Comparison of ENCODE assay signal across 30 cellular contexts in the genomic region with DNA sequence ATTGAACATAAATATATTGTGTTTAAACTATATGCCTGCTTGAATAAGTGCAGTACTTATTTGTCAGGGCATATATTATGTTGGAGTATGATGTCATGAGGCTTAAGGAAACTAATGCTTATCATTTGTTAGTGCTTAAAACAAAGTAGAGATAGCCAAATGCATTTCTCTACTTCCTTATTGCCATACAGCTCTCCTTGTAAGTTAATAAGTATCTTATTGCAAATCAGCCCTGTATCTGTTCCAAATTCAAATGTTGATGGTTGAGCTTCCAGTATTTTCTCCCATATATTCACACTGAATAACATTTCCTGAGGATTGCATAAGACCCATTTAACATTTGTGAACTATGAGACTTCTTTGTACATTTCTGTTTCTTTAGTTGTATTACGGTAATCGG. TPM values are rescaled to one million over a fixed set of nuclear protein-coding genes. Genes with fewer than 3 reads are reported as not detected.
A peak's percentile ranks its signal among the peaks of the same experiment; 100 is the strongest.
DNase-seq lines count a peak whose midpoint lies in the region; ATAC-seq and TF ChIP-seq lines count a peak whose summit lies in the region.
"Had no signal": no experiment of that assay in that cellular context is flagged by ENCODE, and none has a peak within 500 bp of the region (broad histone marks: within the 10 kb centered on the region; RNA-seq: fewer than 3 reads in every experiment).

No MANE protein-coding gene starts in this region.

- no peak overlapping the region for H2AK9ac ChIP-seq in IMR-90 (replicated peaks; ENCODE audit: low read depth, low read length, poor library complexity)

- H2AK5ac ChIP-seq in IMR-90 (ENCODE audit: low read depth, low read length) = no peak overlapping the region

- ATAC-seq in IMR-90 (ENCODE audit: low read depth) = peak; percentile 35; the same call in 1 of the 2 replicates
- peak; percentile 84 for ATAC-seq in body of pancreas
- ATAC-seq in sciatic nerve = no peak
- ATAC-seq: left ventricle myocardium superior, Panc1 had no signal

- BruUV-seq in IMR-90 (replicated peaks; lab: Mats Ljungman, UMichigan) = no TSS peak

- in situ Hi-C loops in IMR-90 (cut with MboI; ENCODE audit: low sequenced_read_pairs) (no loop called here), transverse colon (cut with MboI; ENCODE audit: low pct_ligation_motif_present in 1 of 4, low pct_unique_long_range_greater_than_20kb in 1 of 4, low sequenced_read_pairs in 3 of 4) (no loop called here)

- WGBS in IMR-90 (ENCODE audit: extremely low coverage in 2 of 2, insufficient read length in 1 of 2), 2 experiments = no CpG with 5 or more reads among the region's 2 CpGs
- WGBS in body of pancreas, 2 donors = 49 to 73% methylated on average over 2 of the region's 2 CpGs
- 38 to 57% methylated on average over 2 of the region's 2 CpGs for WGBS in transverse colon (ENCODE audit: low coverage in 1 of 2), 2 donors

- H3K79me1 ChIP-seq in IMR-90 (ENCODE audit: low read depth in 1 of 2, low read length in 2 of 2) = no peaks in the 10 kb centered on the region; a peak in 1 of 4 replicates

- no peak overlapping the region for H2BK120ac ChIP-seq in IMR-90 (ENCODE audit: low read depth, low read length)

- H3K18ac ChIP-seq in IMR-90 (ENCODE audit: low read depth, low read length) = no peak overlapping the region

- H3K4me1 ChIP-seq in IMR-90 (ENCODE audit: control insufficient read depth, insufficient read depth, low read length) = peaks cover 3% of the 10 kb centered on the region; the same call in 1 of the 2 replicates
- H3K4me1 ChIP-seq in body of pancreas = peaks cover 37% of the 10 kb centered on the region
- peaks cover 4 to 78% (median 35%) of the 10 kb centered on the region in 4 donors for H3K4me1 ChIP-seq in transverse colon
- H3K4me1 ChIP-seq: uterus had no signal

- H3K27me3 ChIP-seq in IMR-90 (ENCODE audit: control insufficient read depth, insufficient read depth, low read length) (no peaks in the 10 kb centered on the region), body of pancreas (no peaks in the 10 kb centered on the region), transverse colon (no peaks in the 10 kb centered on the region)
- H3K27me3 ChIP-seq: esophagus squamous epithelium, neural progenitor cell, right atrium auricular region, spleen, testis, uterus had no signal

- intact Hi-C loops in IMR-90 (cut with micrococcal nuclease) = no loop called here
- intact Hi-C loops in body of pancreas (cut with DNase I) = no loop called here
- intact Hi-C loops in transverse colon (cut with DNase I; ENCODE audit: low total_unique reads) = no loop called here
- intact Hi-C loops in sciatic nerve (cut with DNase I) = no loop called here

- no peak overlapping the region for H4K8ac ChIP-seq in IMR-90 (ENCODE audit: low read depth in 2 of 2, low read length in 2 of 2)

- TF ChIP-seq EP300 in transverse colon (IDR thresholded peaks at IDR 0.05; ENCODE audit: low read depth) = no peak

- no peaks in the 10 kb centered on the region for H3K36me3 ChIP-seq in IMR-90 (ENCODE audit: control insufficient read depth, insufficient read depth, low read length)
- H3K36me3 ChIP-seq in body of pancreas (replicated peaks in 1 of 2; ENCODE audit: insufficient read depth in 1 of 2, low read depth in 2 of 2) = no peaks in the 10 kb centered on the region
- H3K36me3 ChIP-seq in transverse colon = no peaks in the 10 kb centered on the region
- H3K36me3 ChIP-seq: esophagus squamous epithelium, neural progenitor cell, right atrium auricular region, spleen, uterus had no signal

- H3K14ac ChIP-seq in IMR-90 (replicated peaks; ENCODE audit: low read depth, low read length) = no peak overlapping the region

- DNase-seq in IMR-90 (no peak), body of pancreas (no peak), fibroblast of villous mesenchyme (ENCODE audit: low read depth) (peak; percentile 60), transverse colon (no peak), globus pallidus (ENCODE audit: low spot score) (no peak), sciatic nerve (ENCODE audit: low spot score) (no peak)
- no peak for DNase-seq in activated naive CD4-positive, alpha-beta T cell treated with Interleukin-2 at 50 U/mL for 16 hours
- DNase-seq: ACHN; activated CD4-positive, alpha-beta T cell treated with anti-CD3 and anti-CD28 coated beads for 48 hours; activated CD8-positive, alpha-beta memory T cell treated with anti-CD3 and anti-CD28 coated beads for 24 hours; activated gamma-delta T cell treated with Interleukin-2 at 50 U/mL for 16 hours; CD4-positive, alpha-beta memory T cell; esophagus squamous epithelium; H7; immature natural killer cell; Karpas-422; left ventricle myocardium superior; mesendoderm; NCI-H1436; NCI-H2081; NCI-H2227 treated with DMSO at 0.1 percent for 48 hours; SHP77; spleen; stimulated activated CD4-positive, alpha-beta T cell treated with anti-CD3 and anti-CD28 coated beads, Interleukin-2, amount 100 ng/mL, for 24 hours; testis; uterus had no signal

- no peak overlapping the region for H3K56ac ChIP-seq in IMR-90 (ENCODE audit: extremely low read depth, insufficient read depth, low read length)

- H4K20me1 ChIP-seq in IMR-90 (ENCODE audit: insufficient read depth, low read length) = no peaks in the 10 kb centered on the region

- no peak overlapping the region for H3K4me3 ChIP-seq in IMR-90 (ENCODE audit: insufficient read depth, low read depth, low read length)
- H3K4me3 ChIP-seq in body of pancreas = no peak overlapping the region
- H3K4me3 ChIP-seq in fibroblast of villous mesenchyme (ENCODE audit: low read depth, low read length) = no peak overlapping the region
- no peak overlapping the region for H3K4me3 ChIP-seq in transverse colon
- H3K4me3 ChIP-seq: esophagus squamous epithelium, neural progenitor cell, right atrium auricular region, spleen, testis, uterus had no signal

- H3K4ac ChIP-seq in IMR-90 (ENCODE audit: low read depth, low read length) = no peak overlapping the region

- H3K9me3 ChIP-seq in IMR-90 (ENCODE audit: control insufficient read depth, insufficient read depth, low read length) = no peaks in the 10 kb centered on the region
- H3K9me3 ChIP-seq in body of pancreas = no peaks in the 10 kb centered on the region
- H3K9me3 ChIP-seq in transverse colon = no peaks in the 10 kb centered on the region
- H3K9me3 ChIP-seq: esophagus squamous epithelium, right atrium auricular region, spleen, testis, uterus had no signal

- H3K23ac ChIP-seq in IMR-90 (ENCODE audit: low read depth, low read length) = no peak overlapping the region

- dilution Hi-C loops in IMR-90 (cut with HindIII; ENCODE audit: low sequenced_read_pairs, unreplicated experiment) = no loop called here

- POLR2A ChIA-PET in IMR-90 (lab: Charles Lee; ENCODE audit: unreplicated experiment) = no interaction called here

- H3K27ac ChIP-seq in IMR-90 (ENCODE audit: insufficient read depth, low read length) (no peak overlapping the region), body of pancreas (peak overlapping the region in 1 of 4 donors; percentile 13), transverse colon (peak overlapping the region; percentile 49 to 71 (median 52))
- H3K27ac ChIP-seq: esophagus squamous epithelium, neural progenitor cell, parathyroid adenoma, right atrium auricular region, spleen, testis, uterus had no signal

- H4K5ac ChIP-seq in IMR-90 (ENCODE audit: low read depth, low read length) = no peak overlapping the region

- no peak overlapping the region for H2BK15ac ChIP-seq in IMR-90 (ENCODE audit: low read depth, low read length)

- H3K9ac ChIP-seq in IMR-90 (ENCODE audit: low read depth, low read length) = no peak overlapping the region
- H3K9ac ChIP-seq: neural progenitor cell, parathyroid adenoma had no signal

- CTCF ChIA-PET in IMR-90 (lab: Yijun Ruan, JAX) = no interaction called here

- no peak for TF ChIP-seq CTCF in IMR-90 (conservative IDR thresholded peaks at IDR 0.05; ENCODE audit: low read depth, low read length)
- TF ChIP-seq CTCF in body of pancreas (IDR thresholded peaks at IDR 0.05) = no peak
- TF ChIP-seq CTCF in fibroblast of villous mesenchyme (IDR thresholded peaks at IDR 0.05; ENCODE audit: insufficient read depth, low read depth, low read length) = no peak
- TF ChIP-seq CTCF in transverse colon (IDR thresholded peaks at IDR 0.05) = no peak

- no peak overlapping the region for H2AFZ ChIP-seq in IMR-90 (replicated peaks; ENCODE audit: low read length, poor library complexity)
- H2AFZ ChIP-seq: neural progenitor cell, parathyroid adenoma had no signal

- TF ChIP-seq RAD21 in IMR-90 (IDR thresholded peaks at IDR 0.05; ENCODE audit: low read length) = no peak

- H4K91ac ChIP-seq in IMR-90 (ENCODE audit: insufficient read depth, low read depth, low read length) = no peak overlapping the region

- TF ChIP-seq POLR2A in IMR-90 (IDR thresholded peaks at IDR 0.05; ENCODE audit: low read depth, low read length) (no peak), body of pancreas (IDR thresholded peaks at IDR 0.05) (no peak), transverse colon (IDR thresholded peaks at IDR 0.05) (no peak)

- H2BK5ac ChIP-seq in IMR-90 (ENCODE audit: low read depth, low read length, poor library complexity, severe bottlenecking) = no peak overlapping the region

- H3K9me1 ChIP-seq in IMR-90 (ENCODE audit: insufficient read depth, low read length) = peaks cover 4% of the 10 kb centered on the region

- no peak overlapping the region for H3K4me2 ChIP-seq in IMR-90 (ENCODE audit: low read depth, low read length)
- H3K4me2 ChIP-seq: neural progenitor cell had no signal

- no peak overlapping the region for H2BK20ac ChIP-seq in IMR-90 (ENCODE audit: low read depth, low read length)

TF ChIP-seq in IMR-90, 13 proteins besides CTCF, POLR2A, EP300 and RAD21:
- TF ChIP-seq CEBPB (IDR thresholded peaks at IDR 0.05; ENCODE audit: low read depth, low read length) = peak; percentile 17; the same call in 1 of the 2 replicates
- no peak for TF ChIP-seq SMC3 (IDR thresholded peaks at IDR 0.05; ENCODE audit: low read depth, low read length)

RNA-seq across cellular contexts. Expression of gene CARMIL1, which starts 57.8 kb away (rescaled TPM):
- 2.9 and 3.3 TPM in 2 replicates for total RNA-seq in IMR-90 (2012; rRNA removed)
- 0.90 and 1.3 TPM in 2 replicates for polyA plus RNA-seq in IMR-90 (2012; rRNA removed)
- polyA plus RNA-seq in IMR-90 (2012; cell fraction: cytosol; rRNA removed) = 0.29 and 0.35 TPM in 2 replicates
- polyA plus RNA-seq in IMR-90 (2012; cell fraction: nucleus; rRNA removed; ENCODE audit: low replicate concordance) = 0.13 and 0.99 TPM in 2 replicates
- total RNA-seq in body of pancreas = 10 to 100 TPM; 11.9 to 13.7 TPM
- total RNA-seq in fibroblast of villous mesenchyme = 11.2 and 12.2 TPM in 2 replicates
- total RNA-seq in transverse colon = 10 to 100 TPM; 25.1 to 93.5 (median 61.0) TPM
- 20.8 TPM for total RNA-seq in sciatic nerve
